12 cellular contexts compared by ENCODE assay signal in the genomic region with DNA sequence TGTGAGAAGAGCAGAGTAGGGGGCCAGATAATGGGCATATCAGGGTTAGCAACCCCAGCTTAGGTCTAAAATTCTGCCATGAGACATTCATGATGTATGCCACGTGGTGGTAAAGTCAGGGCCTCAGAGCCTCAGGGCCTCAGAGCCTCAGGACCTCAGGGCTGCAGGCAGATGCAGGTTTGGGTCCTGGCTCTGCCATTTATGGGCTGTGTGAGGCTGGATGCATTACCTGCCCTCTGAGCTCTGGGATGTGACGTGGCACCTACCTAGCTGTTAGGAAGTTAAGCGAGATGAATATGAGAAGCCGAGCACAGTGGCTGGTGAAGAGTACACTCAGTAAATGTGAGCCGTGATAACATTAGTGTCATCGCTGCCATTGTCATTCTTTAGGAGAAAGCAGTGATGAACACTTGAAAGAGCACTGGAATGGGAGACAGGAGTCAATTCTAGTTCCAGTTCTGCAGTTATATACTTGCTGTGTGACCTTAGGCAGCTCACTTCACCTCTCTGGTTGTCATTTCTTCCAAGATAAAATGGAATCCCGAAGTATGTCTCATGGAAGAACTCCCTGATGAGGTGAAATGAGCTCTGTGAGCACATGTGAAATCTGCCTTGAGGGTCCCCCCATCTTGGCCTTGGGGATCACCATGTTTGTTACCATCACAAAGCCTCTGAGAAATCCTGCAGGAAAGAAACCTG.
"Had no signal": no experiment of that assay in that cellular context is flagged by ENCODE, and none has a peak within 500 bp of the region (broad histone marks: within the 10 kb centered on the region; RNA-seq: fewer than 3 reads in every experiment).

No MANE protein-coding gene starts in this region.

- H3K9me3 ChIP-seq: transverse colon had no signal

- H3K36me3 ChIP-seq: transverse colon had no signal

- ATAC-seq: activated CD8-positive, alpha-beta T cell treated with anti-CD3 and anti-CD28 coated beads for 36 hours; natural killer cell had no signal

- H3K4me1 Mint-ChIP-seq: activated B cell treated with CpG ODN at 0.5 μM for 24 hours, natural killer cell had no signal

- H3K27ac Mint-ChIP-seq: activated B cell treated with CpG ODN at 0.5 μM for 24 hours; activated CD8-positive, alpha-beta T cell treated with anti-CD3 and anti-CD28 coated beads for 36 hours; activated naive CD4-positive, alpha-beta T cell treated with anti-CD3 and anti-CD28 coated beads for 36 hours; activated T-cell treated with anti-CD3 and anti-CD28 coated beads, Interleukin-2, amount 50 U/mL, for 24 hours; activated T-helper 2 cell treated with anti-CD3 and anti-CD28 coated beads, Interferon-gamma antibody, Interleukin-2, Interleukin-4, amounts not matched to agents 10 μg/mL and 5 μg/mL and 100 μg/mL, durations not matched to agents 14 hours and 24 hours and 36 hours; natural killer cell had no signal

- H3K4me3 Mint-ChIP-seq: activated B cell treated with CpG ODN at 0.5 μM for 24 hours; activated CD8-positive, alpha-beta T cell treated with anti-CD3 and anti-CD28 coated beads for 36 hours; activated naive CD4-positive, alpha-beta T cell treated with anti-CD3 and anti-CD28 coated beads for 36 hours; activated T-cell treated with anti-CD3 and anti-CD28 coated beads, Interleukin-2, amount 50 U/mL, for 24 hours; natural killer cell had no signal

- H3K27ac ChIP-seq: epithelial cell of prostate had no signal

- H3K36me3 Mint-ChIP-seq: natural killer cell had no signal

- H3K4me3 ChIP-seq: transverse colon had no signal

- H3K27me3 ChIP-seq: transverse colon had no signal

- H3K27me3 Mint-ChIP-seq: activated CD8-positive, alpha-beta T cell treated with anti-CD3 and anti-CD28 coated beads for 36 hours; activated T-cell treated with anti-CD3 and anti-CD28 coated beads, Interleukin-2, amount 50 U/mL, for 24 hours had no signal

- DNase-seq: activated B cell treated with CpG ODN at 0.5 μM for 24 hours; activated CD4-positive, alpha-beta T cell treated with anti-CD3 and anti-CD28 coated beads for 48 hours; activated CD8-positive, alpha-beta T cell treated with anti-CD3 and anti-CD28 coated beads for 36 hours; activated naive CD4-positive, alpha-beta T cell treated with anti-CD3 and anti-CD28 coated beads for 36 hours; activated T-cell treated with anti-CD3 and anti-CD28 coated beads, Interleukin-2, amount 50 U/mL, for 24 hours; dermis blood vessel endothelial cell; foreskin fibroblast; natural killer cell; stimulated activated naive CD4-positive, alpha-beta T cell treated with Interleukin-2 at 50 U/mL for 16 hours; transverse colon had no signal
